In genomic region chr4:45033676-45034410, GRCh38 we compare ENCODE assay signal across 16 cellular contexts.
"Had no signal": no experiment of that assay in that cellular context is flagged by ENCODE, and none has a peak within 500 bp of the region (broad histone marks: within the 10 kb centered on the region; RNA-seq: fewer than 3 reads in every experiment).

No MANE protein-coding gene starts in this region.

- H3K4me3 ChIP-seq: ascending aorta, dorsolateral prefrontal cortex, gastrocnemius medialis, pancreas, thoracic aorta, upper lobe of right lung had no signal

- H3K9me3 ChIP-seq: ascending aorta, gastrocnemius medialis, pancreas, thoracic aorta, upper lobe of right lung had no signal

- H3K4me1 Mint-ChIP-seq: activated CD4-positive, alpha-beta T cell treated with anti-CD3 and anti-CD28 coated beads for 36 hours; activated CD8-positive, alpha-beta memory T cell treated with anti-CD3 and anti-CD28 coated beads, Interleukin-2, amount 10 ng/mL, durations not matched to agents 7 days and 5 days; stimulated activated effector memory CD8-positive, alpha-beta T cell treated with anti-CD3 and anti-CD28 coated beads, Interleukin-12 subunit alpha, Interleukin-12 subunit beta, amount 100 ng/mL, for 72 hours had no signal

- H3K36me3 Mint-ChIP-seq: activated CD4-positive, alpha-beta memory T cell treated with anti-CD3 and anti-CD28 coated beads for 36 hours; activated CD8-positive, alpha-beta memory T cell treated with anti-CD3 and anti-CD28 coated beads, Interleukin-2, amount 10 ng/mL, durations not matched to agents 7 days and 5 days; stimulated activated effector memory CD8-positive, alpha-beta T cell treated with anti-CD3 and anti-CD28 coated beads, Interleukin-12 subunit alpha, Interleukin-12 subunit beta, amount 100 ng/mL, for 72 hours had no signal

- H3K4me1 ChIP-seq: ascending aorta, gastrocnemius medialis, pancreas, upper lobe of right lung had no signal

- DNase-seq: activated CD4-positive, alpha-beta memory T cell treated with anti-CD3 and anti-CD28 coated beads for 36 hours; activated CD4-positive, alpha-beta T cell treated with anti-CD3 and anti-CD28 coated beads for 36 hours; activated CD8-positive, alpha-beta memory T cell treated with anti-CD3 and anti-CD28 coated beads, Interleukin-2, amount 10 ng/mL, durations not matched to agents 7 days and 5 days; activated naive CD4-positive, alpha-beta T cell treated with anti-CD3 and anti-CD28 coated beads for 36 hours; activated T-cell treated with anti-CD3 and anti-CD28 coated beads, Interleukin-2, amount 50 U/mL, for 1 hour; dorsolateral prefrontal cortex; erythroblast; gastrocnemius medialis; midbrain; pancreas; T-helper 2 cell; upper lobe of right lung had no signal

- H3K27ac ChIP-seq: ascending aorta, dorsolateral prefrontal cortex, gastrocnemius medialis, pancreas, thoracic aorta, upper lobe of right lung had no signal

- H3K27me3 Mint-ChIP-seq: activated CD4-positive, alpha-beta memory T cell treated with anti-CD3 and anti-CD28 coated beads for 36 hours; activated CD4-positive, alpha-beta T cell treated with anti-CD3 and anti-CD28 coated beads for 36 hours; activated CD8-positive, alpha-beta memory T cell treated with anti-CD3 and anti-CD28 coated beads, Interleukin-2, amount 10 ng/mL, durations not matched to agents 7 days and 5 days had no signal

- H3K27me3 ChIP-seq: ascending aorta, dorsolateral prefrontal cortex, gastrocnemius medialis, pancreas, upper lobe of right lung had no signal

- H3K36me3 ChIP-seq: ascending aorta, gastrocnemius medialis, pancreas, thoracic aorta, upper lobe of right lung had no signal

- ATAC-seq: activated CD4-positive, alpha-beta T cell treated with anti-CD3 and anti-CD28 coated beads for 36 hours; activated CD8-positive, alpha-beta memory T cell treated with anti-CD3 and anti-CD28 coated beads, Interleukin-2, amount 10 ng/mL, durations not matched to agents 7 days and 5 days; gastrocnemius medialis; pancreas; stimulated activated effector memory CD8-positive, alpha-beta T cell treated with anti-CD3 and anti-CD28 coated beads, Interleukin-12 subunit alpha, Interleukin-12 subunit beta, amount 100 ng/mL, for 72 hours; upper lobe of right lung had no signal

- H3K27ac Mint-ChIP-seq: activated CD4-positive, alpha-beta memory T cell treated with anti-CD3 and anti-CD28 coated beads for 36 hours; activated CD4-positive, alpha-beta T cell treated with anti-CD3 and anti-CD28 coated beads for 36 hours; activated CD8-positive, alpha-beta memory T cell treated with anti-CD3 and anti-CD28 coated beads, Interleukin-2, amount 10 ng/mL, durations not matched to agents 7 days and 5 days; activated naive CD4-positive, alpha-beta T cell treated with anti-CD3 and anti-CD28 coated beads for 36 hours; activated T-helper 2 cell treated with anti-CD3 and anti-CD28 coated beads, Interferon-gamma antibody, Interleukin-2, Interleukin-4, amounts not matched to agents 10 μg/mL and 5 μg/mL and 100 μg/mL, durations not matched to agents 14 hours and 24 hours and 36 hours; stimulated activated effector memory CD8-positive, alpha-beta T cell treated with anti-CD3 and anti-CD28 coated beads, Interleukin-12 subunit alpha, Interleukin-12 subunit beta, amount 100 ng/mL, for 72 hours had no signal

- H3K4me3 Mint-ChIP-seq: activated CD4-positive, alpha-beta memory T cell treated with anti-CD3 and anti-CD28 coated beads for 36 hours; activated CD4-positive, alpha-beta T cell treated with anti-CD3 and anti-CD28 coated beads for 36 hours; activated CD8-positive, alpha-beta memory T cell treated with anti-CD3 and anti-CD28 coated beads, Interleukin-2, amount 10 ng/mL, durations not matched to agents 7 days and 5 days; activated naive CD4-positive, alpha-beta T cell treated with anti-CD3 and anti-CD28 coated beads for 36 hours; stimulated activated effector memory CD8-positive, alpha-beta T cell treated with anti-CD3 and anti-CD28 coated beads, Interleukin-12 subunit alpha, Interleukin-12 subunit beta, amount 100 ng/mL, for 72 hours had no signal
